ENCODE assay signal across 2 cellular contexts in the genomic region with DNA sequence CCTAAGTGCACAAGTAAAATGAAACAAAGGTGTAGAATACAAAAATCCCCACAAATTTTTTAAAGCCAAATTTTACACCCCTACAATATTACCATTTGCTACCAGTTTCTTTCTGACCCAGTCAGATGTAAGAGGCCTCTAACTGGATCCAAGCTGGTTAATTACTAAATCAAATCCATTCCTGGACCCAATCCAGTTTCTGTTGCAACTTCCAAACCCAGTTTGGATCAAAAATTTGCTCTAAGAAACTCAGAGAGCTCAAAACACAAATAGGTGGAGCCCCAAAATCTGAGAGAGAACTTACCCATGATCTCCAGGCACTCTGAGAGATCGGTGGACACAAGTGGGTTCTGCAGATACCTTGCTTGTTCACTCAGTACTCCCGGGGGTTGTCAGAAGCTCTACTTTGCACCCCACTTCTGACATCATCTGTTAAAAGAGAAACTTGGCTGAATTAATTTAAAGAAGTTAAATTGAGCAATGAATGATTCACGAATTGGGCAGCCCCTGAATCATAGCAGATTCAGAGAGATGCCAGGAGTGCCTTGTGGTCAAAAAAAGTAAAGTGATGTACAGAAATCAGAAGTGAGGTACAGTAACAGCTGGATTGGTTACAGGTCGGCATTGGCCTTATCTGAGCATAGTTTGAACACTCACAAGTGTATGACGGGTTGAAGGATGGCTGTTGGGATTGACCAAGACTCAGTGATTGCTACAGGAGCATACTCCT.
A peak's percentile ranks its signal among the peaks of the same experiment; 100 is the strongest.
TF ChIP-seq lines count a peak whose summit lies in the region.

No MANE protein-coding gene starts in this region.

TF ChIP-seq in A549, 52 proteins besides CTCF, POLR2A, EP300 and RAD21:
- TF ChIP-seq, protein P1, sequence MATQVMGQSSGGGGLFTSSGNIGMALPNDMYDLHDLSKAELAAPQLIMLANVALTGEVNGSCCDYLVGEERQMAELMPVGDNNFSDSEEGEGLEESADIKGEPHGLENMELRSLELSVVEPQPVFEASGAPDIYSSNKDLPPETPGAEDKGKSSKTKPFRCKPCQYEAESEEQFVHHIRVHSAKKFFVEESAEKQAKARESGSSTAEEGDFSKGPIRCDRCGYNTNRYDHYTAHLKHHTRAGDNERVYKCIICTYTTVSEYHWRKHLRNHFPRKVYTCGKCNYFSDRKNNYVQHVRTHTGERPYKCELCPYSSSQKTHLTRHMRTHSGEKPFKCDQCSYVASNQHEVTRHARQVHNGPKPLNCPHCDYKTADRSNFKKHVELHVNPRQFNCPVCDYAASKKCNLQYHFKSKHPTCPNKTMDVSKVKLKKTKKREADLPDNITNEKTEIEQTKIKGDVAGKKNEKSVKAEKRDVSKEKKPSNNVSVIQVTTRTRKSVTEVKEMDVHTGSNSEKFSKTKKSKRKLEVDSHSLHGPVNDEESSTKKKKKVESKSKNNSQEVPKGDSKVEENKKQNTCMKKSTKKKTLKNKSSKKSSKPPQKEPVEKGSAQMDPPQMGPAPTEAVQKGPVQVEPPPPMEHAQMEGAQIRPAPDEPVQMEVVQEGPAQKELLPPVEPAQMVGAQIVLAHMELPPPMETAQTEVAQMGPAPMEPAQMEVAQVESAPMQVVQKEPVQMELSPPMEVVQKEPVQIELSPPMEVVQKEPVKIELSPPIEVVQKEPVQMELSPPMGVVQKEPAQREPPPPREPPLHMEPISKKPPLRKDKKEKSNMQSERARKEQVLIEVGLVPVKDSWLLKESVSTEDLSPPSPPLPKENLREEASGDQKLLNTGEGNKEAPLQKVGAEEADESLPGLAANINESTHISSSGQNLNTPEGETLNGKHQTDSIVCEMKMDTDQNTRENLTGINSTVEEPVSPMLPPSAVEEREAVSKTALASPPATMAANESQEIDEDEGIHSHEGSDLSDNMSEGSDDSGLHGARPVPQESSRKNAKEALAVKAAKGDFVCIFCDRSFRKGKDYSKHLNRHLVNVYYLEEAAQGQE (IDR thresholded peaks at IDR 0.05): no peak
- TF ChIP-seq HOXA7 (CRISPR knock-in tag; IDR thresholded peaks at IDR 0.05) (no peak), NFE2L2 (conservative IDR thresholded peaks at IDR 0.05; ENCODE audit: low read length) (no peak), JUNB (IDR thresholded peaks at IDR 0.05) (no peak), CBX2 (IDR thresholded peaks at IDR 0.05; ENCODE audit: borderline replicate concordance, low read depth) (no peak), EHF (CRISPR knock-in tag; IDR thresholded peaks at IDR 0.05) (no peak), FOXS1 (CRISPR knock-in tag; IDR thresholded peaks at IDR 0.05) (no peak), BHLHE40 (IDR thresholded peaks at IDR 0.05; ENCODE audit: low read depth, low read length) (no peak)
- TF ChIP-seq, protein P2, sequence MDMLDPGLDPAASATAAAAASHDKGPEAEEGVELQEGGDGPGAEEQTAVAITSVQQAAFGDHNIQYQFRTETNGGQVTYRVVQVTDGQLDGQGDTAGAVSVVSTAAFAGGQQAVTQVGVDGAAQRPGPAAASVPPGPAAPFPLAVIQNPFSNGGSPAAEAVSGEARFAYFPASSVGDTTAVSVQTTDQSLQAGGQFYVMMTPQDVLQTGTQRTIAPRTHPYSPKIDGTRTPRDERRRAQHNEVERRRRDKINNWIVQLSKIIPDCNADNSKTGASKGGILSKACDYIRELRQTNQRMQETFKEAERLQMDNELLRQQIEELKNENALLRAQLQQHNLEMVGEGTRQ (IDR thresholded peaks at IDR 0.05): no peak

TF ChIP-seq in IMR-90, 13 proteins besides CTCF, POLR2A, EP300 and RAD21 (continued from another document):
- TF ChIP-seq RFX5 (IDR thresholded peaks at IDR 0.05; ENCODE audit: low read depth, low read length) (no peak), MXI1 (IDR thresholded peaks at IDR 0.05; ENCODE audit: borderline replicate concordance, low read depth, low read length) (no peak), CHD1 (IDR thresholded peaks at IDR 0.05; ENCODE audit: low read depth, low read length) (no peak), FOS (IDR thresholded peaks at IDR 0.05; ENCODE audit: low read depth, low read length) (peak; percentile 73)
- TF ChIP-seq, protein P2 (IDR thresholded peaks at IDR 0.05; ENCODE audit: low read depth, low read length): no peak
